Comparison of ENCODE assay signal across 22 cellular contexts in genomic region chr2:216985658-216986141, GRCh38.
DNase-seq lines count a peak whose midpoint lies in the region; ATAC-seq and TF ChIP-seq lines count a peak whose summit lies in the region.
"Had no signal": no experiment of that assay in that cellular context is flagged by ENCODE, and none has a peak within 500 bp of the region (broad histone marks: within the 10 kb centered on the region; RNA-seq: fewer than 3 reads in every experiment).

No MANE protein-coding gene starts in this region.

- no peak for TF ChIP-seq POLR2A in thyroid gland (IDR thresholded peaks at IDR 0.05)

- no peak overlapping the region for H3K27ac Mint-ChIP-seq in activated CD4-positive, alpha-beta T cell treated with anti-CD3 and anti-CD28 coated beads, Interleukin-2, amount 10 ng/mL, durations not matched to agents 24 days and 14 days
- H3K27ac Mint-ChIP-seq in stimulated activated naive CD8-positive, alpha-beta T cell treated with anti-CD3 and anti-CD28 coated beads, Interleukin-15, amount 100 ng/mL, for 72 hours, result no peak overlapping the region
- H3K27ac Mint-ChIP-seq: activated CD4-positive, alpha-beta T cell treated with anti-CD3 and anti-CD28 coated beads, Interleukin-2, amount 10 ng/mL, durations not matched to agents 7 days and 5 days; activated naive CD8-positive, alpha-beta T cell treated with anti-CD3 and anti-CD28 coated beads, Interleukin-2, amount 10 ng/mL, durations not matched to agents 7 days and 5 days; activated T-cell treated with anti-CD3 and anti-CD28 coated beads, Interleukin-2, amount 50 U/mL, for 24 hours; naive B cell; stimulated activated naive B cell treated with anti-CD40 and anti-IgM and Interleukin-4, amounts not matched to agents 10 μg/mL and 1 μg/mL and 100 μg/mL, for 72 hours had no signal

- DNase-seq in NCI-H1092 treated with DMSO at 0.1 percent for 48 hours (lab: John Stamatoyannopoulos, UW), result peak; percentile 94
- peak; percentile 52 for DNase-seq in NCI-H2171 treated with DMSO at 0.1 percent for 48 hours (lab: John Stamatoyannopoulos, UW)
- DNase-seq in thyroid gland, result peak; percentile 10 to 33
- no peak for DNase-seq in amniotic stem cell (lab: John Stamatoyannopoulos, UW)
- DNase-seq in activated CD4-positive, alpha-beta T cell treated with anti-CD3 and anti-CD28 coated beads, Interleukin-2, amount 10 ng/mL, durations not matched to agents 24 days and 14 days, result no peak
- DNase-seq in stimulated activated naive CD8-positive, alpha-beta T cell treated with anti-CD3 and anti-CD28 coated beads, Interleukin-15, amount 100 ng/mL, for 72 hours, result no peak
- DNase-seq: activated CD4-positive, alpha-beta T cell treated with anti-CD3 and anti-CD28 coated beads, Interleukin-2, amount 10 ng/mL, durations not matched to agents 7 days and 5 days; activated naive CD8-positive, alpha-beta T cell treated with anti-CD3 and anti-CD28 coated beads, Interleukin-2, amount 10 ng/mL, durations not matched to agents 7 days and 5 days; activated T-cell treated with anti-CD3 and anti-CD28 coated beads, Interleukin-2, amount 50 U/mL, for 24 hours; EL; left colon; naive B cell; stimulated activated CD4-positive, alpha-beta T cell treated with anti-CD3 and anti-CD28 coated beads, Interleukin-4, amount 100 ng/mL, for 4 hours; stimulated activated naive B cell treated with anti-CD40 and anti-IgM and Interleukin-4, amounts not matched to agents 10 μg/mL and 1 μg/mL and 100 μg/mL, for 72 hours had no signal

- ATAC-seq in esophagus mucosa, result no peak
- ATAC-seq in stimulated activated naive CD8-positive, alpha-beta T cell treated with anti-CD3 and anti-CD28 coated beads, Interleukin-15, amount 100 ng/mL, for 72 hours, result no peak
- ATAC-seq: GM12878; K562; left colon; stimulated activated naive B cell treated with anti-CD40 and anti-IgM and Interleukin-4, amounts not matched to agents 10 μg/mL and 1 μg/mL and 100 μg/mL, for 72 hours had no signal

- no peaks in the 10 kb centered on the region for H3K4me1 Mint-ChIP-seq in activated CD4-positive, alpha-beta T cell treated with anti-CD3 and anti-CD28 coated beads, Interleukin-2, amount 10 ng/mL, durations not matched to agents 24 days and 14 days
- H3K4me1 Mint-ChIP-seq in stimulated activated naive CD8-positive, alpha-beta T cell treated with anti-CD3 and anti-CD28 coated beads, Interleukin-15, amount 100 ng/mL, for 72 hours, result no peaks in the 10 kb centered on the region
- H3K4me1 Mint-ChIP-seq: activated CD4-positive, alpha-beta T cell treated with anti-CD3 and anti-CD28 coated beads, Interleukin-2, amount 10 ng/mL, durations not matched to agents 7 days and 5 days; activated naive CD8-positive, alpha-beta T cell treated with anti-CD3 and anti-CD28 coated beads, Interleukin-2, amount 10 ng/mL, durations not matched to agents 7 days and 5 days; central memory CD8-positive, alpha-beta T cell; naive B cell; stimulated activated naive B cell treated with anti-CD40 and anti-IgM and Interleukin-4, amounts not matched to agents 10 μg/mL and 1 μg/mL and 100 μg/mL, for 72 hours had no signal

- H3K27ac ChIP-seq in ectodermal cell (ENCODE audit: insufficient read depth, low read depth, low read length, poor library complexity, severe bottlenecking) (peak overlapping the region; percentile 29), thyroid gland (no peak overlapping the region)
- H3K27ac ChIP-seq: BLaER1, right atrium auricular region, vagina had no signal

- peaks cover 5% of the 10 kb centered on the region for H3K9me3 Mint-ChIP-seq in activated CD4-positive, alpha-beta T cell treated with anti-CD3 and anti-CD28 coated beads, Interleukin-2, amount 10 ng/mL, durations not matched to agents 24 days and 14 days
- H3K9me3 Mint-ChIP-seq in stimulated activated naive CD8-positive, alpha-beta T cell treated with anti-CD3 and anti-CD28 coated beads, Interleukin-15, amount 100 ng/mL, for 72 hours, result no peaks in the 10 kb centered on the region
- H3K9me3 Mint-ChIP-seq: activated CD4-positive, alpha-beta T cell treated with anti-CD3 and anti-CD28 coated beads, Interleukin-2, amount 10 ng/mL, durations not matched to agents 7 days and 5 days; activated T-cell treated with anti-CD3 and anti-CD28 coated beads, Interleukin-2, amount 50 U/mL, for 24 hours; central memory CD8-positive, alpha-beta T cell; stimulated activated naive B cell treated with anti-CD40 and anti-IgM and Interleukin-4, amounts not matched to agents 10 μg/mL and 1 μg/mL and 100 μg/mL, for 72 hours had no signal

- no peaks in the 10 kb centered on the region for H3K27me3 ChIP-seq in ectodermal cell (ENCODE audit: control insufficient read depth, insufficient read depth, low read length, poor library complexity, severe bottlenecking)
- no peaks in the 10 kb centered on the region for H3K27me3 ChIP-seq in thyroid gland
- H3K27me3 ChIP-seq: BLaER1, right atrium auricular region, vagina had no signal

- peaks cover 10% of the 10 kb centered on the region for H3K27me3 Mint-ChIP-seq in activated CD4-positive, alpha-beta T cell treated with anti-CD3 and anti-CD28 coated beads, Interleukin-2, amount 10 ng/mL, durations not matched to agents 24 days and 14 days
- peaks cover 25% of the 10 kb centered on the region for H3K27me3 Mint-ChIP-seq in stimulated activated naive CD8-positive, alpha-beta T cell treated with anti-CD3 and anti-CD28 coated beads, Interleukin-15, amount 100 ng/mL, for 72 hours

- no peak overlapping the region for H3K4me3 ChIP-seq in ectodermal cell (ENCODE audit: insufficient read depth, low read depth, low read length)
- H3K4me3 ChIP-seq in thyroid gland (replicated peaks in 1 of 3), result no peak overlapping the region
- H3K4me3 ChIP-seq: BLaER1, GM12878, K562, right atrium auricular region, vagina had no signal

- no peak overlapping the region for H3K4me3 Mint-ChIP-seq in activated CD4-positive, alpha-beta T cell treated with anti-CD3 and anti-CD28 coated beads, Interleukin-2, amount 10 ng/mL, durations not matched to agents 24 days and 14 days
- no peak overlapping the region for H3K4me3 Mint-ChIP-seq in stimulated activated naive CD8-positive, alpha-beta T cell treated with anti-CD3 and anti-CD28 coated beads, Interleukin-15, amount 100 ng/mL, for 72 hours
- H3K4me3 Mint-ChIP-seq: activated CD4-positive, alpha-beta T cell treated with anti-CD3 and anti-CD28 coated beads, Interleukin-2, amount 10 ng/mL, durations not matched to agents 7 days and 5 days; activated naive CD8-positive, alpha-beta T cell treated with anti-CD3 and anti-CD28 coated beads, Interleukin-2, amount 10 ng/mL, durations not matched to agents 7 days and 5 days; activated T-cell treated with anti-CD3 and anti-CD28 coated beads, Interleukin-2, amount 50 U/mL, for 24 hours; central memory CD8-positive, alpha-beta T cell; naive B cell; stimulated activated naive B cell treated with anti-CD40 and anti-IgM and Interleukin-4, amounts not matched to agents 10 μg/mL and 1 μg/mL and 100 μg/mL, for 72 hours had no signal

- H3K4me1 ChIP-seq in ectodermal cell (ENCODE audit: control insufficient read depth, insufficient read depth, low read length) (peaks cover 15% of the 10 kb centered on the region), thyroid gland (peaks cover 9 to 14% of the 10 kb centered on the region in 2 donors)
- H3K4me1 ChIP-seq: BLaER1 had no signal

- H3K36me3 ChIP-seq in ectodermal cell (ENCODE audit: control insufficient read depth, insufficient read depth, low read length), result no peaks in the 10 kb centered on the region
- no peaks in the 10 kb centered on the region for H3K36me3 ChIP-seq in thyroid gland
- H3K36me3 ChIP-seq: BLaER1, right atrium auricular region, vagina had no signal

- no peak for TF ChIP-seq CTCF in thyroid gland (IDR thresholded peaks at IDR 0.05)

- WGBS in ectodermal cell, 2 experiments, result 26% methylated on average over 13 of the region's 13 CpGs
- 64% methylated on average over 10 to 13 of the region's 13 CpGs for WGBS in thyroid gland, 2 donors

- H3K36me3 Mint-ChIP-seq in activated CD4-positive, alpha-beta T cell treated with anti-CD3 and anti-CD28 coated beads, Interleukin-2, amount 10 ng/mL, durations not matched to agents 24 days and 14 days (ENCODE audit: low read depth), result no peaks in the 10 kb centered on the region
- H3K36me3 Mint-ChIP-seq: activated naive CD8-positive, alpha-beta T cell treated with anti-CD3 and anti-CD28 coated beads, Interleukin-2, amount 10 ng/mL, durations not matched to agents 7 days and 5 days; naive B cell; stimulated activated naive B cell treated with anti-CD40 and anti-IgM and Interleukin-4, amounts not matched to agents 10 μg/mL and 1 μg/mL and 100 μg/mL, for 72 hours had no signal

- intact Hi-C loops in thyroid gland (cut with DNase I), result no loop called here
- intact Hi-C loops in activated CD4-positive, alpha-beta T cell treated with anti-CD3 and anti-CD28 coated beads, Interleukin-2, amount 10 ng/mL, durations not matched to agents 24 days and 14 days (cut with micrococcal nuclease), result no loop called here

- H3K9me3 ChIP-seq in ectodermal cell (ENCODE audit: control insufficient read depth, low read length) (no peaks in the 10 kb centered on the region), thyroid gland (no peaks in the 10 kb centered on the region)
- H3K9me3 ChIP-seq: right atrium auricular region, vagina had no signal

Comparison
In these comparisons a context has a peak if more than half of its experiments do, and no peak if none do; other contexts are left out.
1. DNase-seq: peak in NCI-H1092 treated with DMSO at 0.1 percent for 48 hours (single experiment), NCI-H2171 treated with DMSO at 0.1 percent for 48 hours (single experiment) and thyroid gland (2 of 2); none in amniotic stem cell (single experiment), activated CD4-positive, alpha-beta T cell treated with anti-CD3 and anti-CD28 coated beads, Interleukin-2, amount 10 ng/mL, durations not matched to agents 24 days and 14 days (single experiment) and stimulated activated naive CD8-positive, alpha-beta T cell treated with anti-CD3 and anti-CD28 coated beads, Interleukin-15, amount 100 ng/mL, for 72 hours (0 of 2).